In genomic region chr3:119194237-119195150, GRCh38 we compare ENCODE assay signal across 31 cellular contexts. TPM values are rescaled to one million over a fixed set of nuclear protein-coding genes. Genes with fewer than 3 reads are reported as not detected.
DNase-seq lines count a peak whose midpoint lies in the region; ATAC-seq and TF ChIP-seq lines count a peak whose summit lies in the region.
"Had no signal": no experiment of that assay in that cellular context is flagged by ENCODE, and none has a peak within 500 bp of the region (broad histone marks: within the 10 kb centered on the region; RNA-seq: fewer than 3 reads in every experiment).

No MANE protein-coding gene starts in this region.

- H3K27me3 ChIP-seq in IMR-90 (ENCODE audit: control insufficient read depth, insufficient read depth, low read length) (no peaks in the 10 kb centered on the region), esophagus muscularis mucosa (no peaks in the 10 kb centered on the region), osteoblast (ENCODE audit: insufficient read depth, low read length) (no peaks in the 10 kb centered on the region)
- H3K27me3 ChIP-seq: brain microvascular endothelial cell, right atrium auricular region, spleen, tibial artery had no signal

- 70% methylated on average over 3 of the region's 7 CpGs; no CpG with 5 or more reads in 1 of the 2 experiments for WGBS in IMR-90 (ENCODE audit: extremely low coverage in 2 of 2, insufficient read length in 1 of 2), 2 experiments
- WGBS in esophagus muscularis mucosa, result 89% methylated on average over 7 of the region's 7 CpGs

- POLR2A ChIA-PET in IMR-90 (lab: Charles Lee; ENCODE audit: unreplicated experiment), result interaction anchor here (0.6 kb wide), 1 partner anchor 10 kb away, joined by 3 read pairs; no protein-coding TSS in a partner anchor

- H3K9ac ChIP-seq in IMR-90 (ENCODE audit: low read depth, low read length), result peak overlapping the region; percentile 91
- H3K9ac ChIP-seq: parathyroid adenoma had no signal

- peak overlapping the region; percentile 93 for H3K14ac ChIP-seq in IMR-90 (replicated peaks; ENCODE audit: low read depth, low read length)

- CTCF ChIA-PET in IMR-90 (lab: Yijun Ruan, JAX), result no interaction called here

- DNase-seq in AG10803 (ENCODE audit: low read depth) (peak; percentile 43), IMR-90 (peak; percentile 67), esophagus muscularis mucosa (ENCODE audit: extremely low spot score) (peak; percentile 50), osteoblast (ENCODE audit: insufficient read length, low spot score, missing footprints) (peak; percentile 41), LoVo (ENCODE audit: low spot score) (no peak), GM19240 (ENCODE audit: insufficient read length, low spot score) (no peak), NCI-H1417 treated with DMSO at 0.1 percent for 48 hours (lab: John Stamatoyannopoulos, UW) (no peak)
- DNase-seq: activated CD4-positive, alpha-beta T cell treated with anti-CD3 and anti-CD28 coated beads for 4 hours; activated gamma-delta T cell; activated naive CD8-positive, alpha-beta T cell treated with anti-CD3 and anti-CD28 coated beads, Interleukin-2, amount 50 U/mL, for 24 hours; activated T-cell treated with anti-CD3 and anti-CD28 coated beads, Interleukin-2, amount 50 U/mL, for 1 hour; brain microvascular endothelial cell; CD4-positive, alpha-beta T cell; glutamatergic neuron; Karpas-422; kidney; lower lobe of right lung; NCI-H1694; spleen; tibial artery had no signal

- peak overlapping the region; percentile 91 for H2AK5ac ChIP-seq in IMR-90 (ENCODE audit: low read depth, low read length)

- peak overlapping the region; percentile 99 for H4K91ac ChIP-seq in IMR-90 (ENCODE audit: insufficient read depth, low read depth, low read length)

- H3K36me3 ChIP-seq in IMR-90 (ENCODE audit: control insufficient read depth, insufficient read depth, low read length), result no peaks in the 10 kb centered on the region
- no peaks in the 10 kb centered on the region for H3K36me3 ChIP-seq in esophagus muscularis mucosa
- H3K36me3 ChIP-seq in osteoblast (ENCODE audit: insufficient read depth, low read length), result no peaks in the 10 kb centered on the region
- H3K36me3 ChIP-seq: brain microvascular endothelial cell, lower lobe of right lung, right atrium auricular region, spleen, tibial artery had no signal

- H3K27ac ChIP-seq in IMR-90 (ENCODE audit: insufficient read depth, low read length), result peak overlapping the region; percentile 97
- no peak overlapping the region for H3K27ac ChIP-seq in esophagus muscularis mucosa (replicated peaks in 1 of 4)
- H3K27ac ChIP-seq in osteoblast (ENCODE audit: low read depth, low read length), result peak overlapping the region; percentile 30
- H3K27ac ChIP-seq: brain microvascular endothelial cell, HL-60, lower lobe of right lung, parathyroid adenoma, right atrium auricular region, spleen, tibial artery, VCaP had no signal

- peaks cover 0 to 3% of the 10 kb centered on the region in 2 experiments; a peak in 1 of 4 replicates for H3K79me1 ChIP-seq in IMR-90 (ENCODE audit: low read depth in 1 of 2, low read length in 2 of 2)

- no peaks in the 10 kb centered on the region for H3K9me3 ChIP-seq in IMR-90 (ENCODE audit: control insufficient read depth, insufficient read depth, low read length)
- H3K9me3 ChIP-seq in esophagus muscularis mucosa, result no peaks in the 10 kb centered on the region
- H3K9me3 ChIP-seq in osteoblast (ENCODE audit: low read depth, low read length), result no peaks in the 10 kb centered on the region
- H3K9me3 ChIP-seq: lower lobe of right lung, right atrium auricular region, spleen, tibial artery had no signal

- H2AFZ ChIP-seq in IMR-90 (replicated peaks; ENCODE audit: low read length, poor library complexity), result no peak overlapping the region
- no peak overlapping the region for H2AFZ ChIP-seq in osteoblast (ENCODE audit: low read length)
- H2AFZ ChIP-seq: parathyroid adenoma had no signal

- no peak for TF ChIP-seq RAD21 in IMR-90 (IDR thresholded peaks at IDR 0.05; ENCODE audit: low read length)

- TF ChIP-seq POLR2A in IMR-90 (IDR thresholded peaks at IDR 0.05; ENCODE audit: low read depth, low read length) (no peak), esophagus muscularis mucosa (IDR thresholded peaks at IDR 0.05; ENCODE audit: low read depth) (no peak)

- H3K9me1 ChIP-seq in IMR-90 (ENCODE audit: insufficient read depth, low read length), result peaks cover 8% of the 10 kb centered on the region

- H3K4me3 ChIP-seq in AG10803 (ENCODE audit: low read length) (no peak overlapping the region), IMR-90 (ENCODE audit: insufficient read depth, low read depth, low read length) (no peak overlapping the region), esophagus muscularis mucosa (no peak overlapping the region), osteoblast (ENCODE audit: insufficient read depth, low read length) (no peak overlapping the region)
- H3K4me3 ChIP-seq: lower lobe of right lung, right atrium auricular region, spleen, tibial artery had no signal

- TF ChIP-seq CTCF in AG10803 (conservative IDR thresholded peaks at IDR 0.05; ENCODE audit: low read length) (no peak), IMR-90 (conservative IDR thresholded peaks at IDR 0.05; ENCODE audit: low read depth, low read length) (no peak), esophagus muscularis mucosa (IDR thresholded peaks at IDR 0.05) (no peak), osteoblast (IDR thresholded peaks at IDR 0.05; ENCODE audit: extremely low read depth, low read depth, low read length) (no peak)

- H3K56ac ChIP-seq in IMR-90 (ENCODE audit: extremely low read depth, insufficient read depth, low read length), result peak overlapping the region; percentile 97

- peak overlapping the region; percentile 99 for H2BK15ac ChIP-seq in IMR-90 (ENCODE audit: low read depth, low read length)

- no peaks in the 10 kb centered on the region for H3K79me2 ChIP-seq in osteoblast (ENCODE audit: insufficient read depth, low read length)
- H3K79me2 ChIP-seq: parathyroid adenoma had no signal

- peak overlapping the region; percentile 96 for H2BK120ac ChIP-seq in IMR-90 (ENCODE audit: low read depth, low read length)

- H4K20me1 ChIP-seq in IMR-90 (ENCODE audit: insufficient read depth, low read length) (no peaks in the 10 kb centered on the region), osteoblast (ENCODE audit: insufficient read depth, low read length) (no peaks in the 10 kb centered on the region)

- no peak for TF ChIP-seq EP300 in esophagus muscularis mucosa (IDR thresholded peaks at IDR 0.05)

- H3K18ac ChIP-seq in IMR-90 (ENCODE audit: low read depth, low read length), result peak overlapping the region; percentile 99

- intact Hi-C loops in IMR-90 (cut with micrococcal nuclease), result loop anchor here (5.0 kb wide), 1 partner anchor 33 kb away; no protein-coding TSS in a partner anchor
- intact Hi-C loops in esophagus muscularis mucosa (cut with DNase I), result no loop called here

- H3K4ac ChIP-seq in IMR-90 (ENCODE audit: low read depth, low read length), result peak overlapping the region; percentile 94

- in situ Hi-C loops in IMR-90 (cut with MboI; ENCODE audit: low sequenced_read_pairs), result no loop called here

- peak overlapping the region; percentile 100 for H4K5ac ChIP-seq in IMR-90 (ENCODE audit: low read depth, low read length)

- H2BK20ac ChIP-seq in IMR-90 (ENCODE audit: low read depth, low read length), result peak overlapping the region; percentile 93

- peak overlapping the region; percentile 86 for H3K23ac ChIP-seq in IMR-90 (ENCODE audit: low read depth, low read length)

- H3K4me1 ChIP-seq in IMR-90 (ENCODE audit: control insufficient read depth, insufficient read depth, low read length) (peaks cover 12% of the 10 kb centered on the region), esophagus muscularis mucosa (no peaks in the 10 kb centered on the region), osteoblast (ENCODE audit: insufficient read depth, low read length) (peaks cover 14% of the 10 kb centered on the region)
- H3K4me1 ChIP-seq: lower lobe of right lung, parathyroid adenoma, right atrium auricular region, spleen, tibial artery had no signal

- peak overlapping the region; percentile 87 to 98 for H4K8ac ChIP-seq in IMR-90 (ENCODE audit: low read depth in 2 of 2, low read length in 2 of 2)

- H2AK9ac ChIP-seq in IMR-90 (replicated peaks; ENCODE audit: low read depth, low read length, poor library complexity), result no peak overlapping the region

- ATAC-seq in IMR-90 (ENCODE audit: low read depth), result peak; percentile 86
- ATAC-seq: activated naive CD8-positive, alpha-beta T cell treated with anti-CD3 and anti-CD28 coated beads, Interleukin-2, amount 50 U/mL, for 24 hours; lower lobe of right lung; Right ventricle myocardium inferior had no signal

- BruUV-seq in IMR-90 (replicated peaks; lab: Mats Ljungman, UMichigan), result no TSS peak

- peak overlapping the region; percentile 100 for H2BK5ac ChIP-seq in IMR-90 (ENCODE audit: low read depth, low read length, poor library complexity, severe bottlenecking)

- dilution Hi-C loops in IMR-90 (cut with HindIII; ENCODE audit: low sequenced_read_pairs, unreplicated experiment), result no loop called here

- peak overlapping the region; percentile 67 for H3K4me2 ChIP-seq in IMR-90 (ENCODE audit: low read depth, low read length)
- H3K4me2 ChIP-seq in osteoblast (ENCODE audit: insufficient read depth, low read length), result peak overlapping the region; percentile 2

RNA-seq across cellular contexts. Expression of gene UPK1B, which starts 21.1 kb away (rescaled TPM):
- total RNA-seq in IMR-90 (2012; rRNA removed) (0.28 and 0.36 TPM in 2 replicates), esophagus muscularis mucosa (not detected), osteoblast (0.29 and 0.36 TPM in 2 replicates)
- polyA plus RNA-seq in IMR-90 (2012; rRNA removed), result 0.40 and 0.55 TPM in 2 replicates
- polyA plus RNA-seq in IMR-90 (2012; cell fraction: cytosol; rRNA removed), result 0.18 and 0.19 TPM in 2 replicates
- polyA plus RNA-seq in IMR-90 (2012; cell fraction: nucleus; rRNA removed; ENCODE audit: low replicate concordance), result 0.02 and 0.05 TPM in 2 replicates
- total RNA-seq: CD4-positive, alpha-beta T cell; cerebellum; endothelial cell of umbilical vein; G401; lower lobe of right lung; NCI-H460; OCI-LY7; spleen had no signal
- polyA plus RNA-seq: endothelial cell of umbilical vein, neural cell, spleen had no signal

RNA-seq across cellular contexts. Expression of gene B4GALT4, which starts 46.2 kb away (rescaled TPM):
- total RNA-seq in IMR-90 (2012; rRNA removed) (30.3 and 30.6 TPM in 2 replicates), esophagus muscularis mucosa (10 to 100 TPM; 13.3 to 15.4 (median 14.0) TPM), osteoblast (22.7 and 28.2 TPM in 2 replicates)
- 23.0 and 27.0 TPM in 2 replicates for polyA plus RNA-seq in IMR-90 (2012; rRNA removed)
- polyA plus RNA-seq in IMR-90 (2012; cell fraction: cytosol; rRNA removed), result 7.5 and 10.5 TPM in 2 replicates
- 5.1 and 22.2 TPM in 2 replicates for polyA plus RNA-seq in IMR-90 (2012; cell fraction: nucleus; rRNA removed; ENCODE audit: low replicate concordance)

RNA-seq across cellular contexts. Expression of gene TEX55, which starts 48.5 kb away (rescaled TPM):
- total RNA-seq in IMR-90 (2012; rRNA removed) (not detected in 2 replicates), esophagus muscularis mucosa (not detected), osteoblast (not detected in 2 replicates)
- polyA plus RNA-seq in IMR-90 (2012; rRNA removed), result not detected in 2 replicates
- not detected in 2 replicates for polyA plus RNA-seq in IMR-90 (2012; cell fraction: cytosol; rRNA removed)
- not detected in 2 replicates for polyA plus RNA-seq in IMR-90 (2012; cell fraction: nucleus; rRNA removed; ENCODE audit: low replicate concordance)
- total RNA-seq: CD4-positive, alpha-beta T cell; cerebellum; endothelial cell of umbilical vein; G401; kidney; lower lobe of right lung; NCI-H460; OCI-LY7; right atrium auricular region; Right ventricle myocardium inferior; spleen had no signal
- polyA plus RNA-seq: endothelial cell of umbilical vein, neural cell, spleen had no signal

Comparison
In these comparisons a context has a peak if more than half of its experiments do, and no peak if none do; other contexts are left out.
1. DNase-seq: peak in AG10803 (single experiment), IMR-90 (single experiment), esophagus muscularis mucosa (single experiment) and osteoblast (single experiment); none in LoVo (single experiment), GM19240 (single experiment) and NCI-H1417 treated with DMSO at 0.1 percent for 48 hours (single experiment).
2. H3K27ac ChIP-seq: peak in IMR-90 (single experiment) and osteoblast (single experiment); none in esophagus muscularis mucosa (0 of 4).